In genomic region chr19:27792576-27793127, GRCh38 we compare ENCODE assay signal across 1 cellular context.
TF ChIP-seq lines count a peak whose summit lies in the region.

No MANE protein-coding gene starts in this region.

TF ChIP-seq in GM23338, 12 proteins besides CTCF, POLR2A, EP300 and RAD21 (continued from another document):
- no peak for TF ChIP-seq ZNF462 (CRISPR knock-in tag; IDR thresholded peaks at IDR 0.05)
- TF ChIP-seq CREB1 (CRISPR knock-in tag; IDR thresholded peaks at IDR 0.05; ENCODE audit: low read depth): no peak
- no peak for TF ChIP-seq EZH2phosphoT487 (IDR thresholded peaks at IDR 0.05; ENCODE audit: unreplicated experiment)
- TF ChIP-seq EZH2 (IDR thresholded peaks at IDR 0.05; ENCODE audit: low read depth, unreplicated experiment): no peak
- no peak for TF ChIP-seq NANOG (IDR thresholded peaks at IDR 0.05; ENCODE audit: borderline replicate concordance)
- no peak for TF ChIP-seq JUNB (IDR thresholded peaks at IDR 0.05; ENCODE audit: unreplicated experiment)
- TF ChIP-seq ZNF114 (CRISPR knock-in tag; IDR thresholded peaks at IDR 0.05): no peak
